In the genomic region with DNA sequence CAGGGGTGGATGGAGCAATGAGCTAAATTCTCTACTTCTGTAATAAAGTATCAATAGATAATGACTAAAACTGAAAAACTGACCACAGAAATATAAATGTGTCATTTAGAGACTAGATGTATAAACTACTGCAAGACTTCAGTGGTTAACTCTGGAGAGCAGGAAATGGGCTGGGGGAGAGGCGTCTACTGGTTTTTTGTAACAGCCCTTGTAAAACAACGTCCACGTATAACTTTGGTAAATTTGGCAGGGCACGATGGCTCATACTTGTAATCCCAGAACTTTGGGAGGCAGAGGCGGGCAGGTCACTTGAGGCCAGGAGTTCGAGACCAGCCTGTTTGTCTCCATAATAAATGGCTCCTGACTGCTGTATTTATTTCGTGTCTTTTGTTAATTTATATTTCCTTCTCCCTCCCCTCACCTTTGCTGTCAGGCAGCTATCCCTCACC, we compare ENCODE assay signal across 8 cellular contexts. TPM values are rescaled to one million over a fixed set of nuclear protein-coding genes. Genes with fewer than 3 reads are reported as not detected.
A peak's percentile ranks its signal among the peaks of the same experiment; 100 is the strongest.
DNase-seq lines count a peak whose midpoint lies in the region; ATAC-seq and TF ChIP-seq lines count a peak whose summit lies in the region.

No MANE protein-coding gene starts in this region.

- H3K4me2 ChIP-seq in DND-41 (ENCODE audit: insufficient read depth, low read length) (no peak overlapping the region), neural progenitor cell (no peak overlapping the region)

- DNase-seq in DND-41 (peak; percentile 23), activated T-helper 1 cell treated with Interleukin-2 at 50 U/mL for 16 hours (ENCODE audit: low read depth) (peak; percentile 35), neural progenitor cell (ENCODE audit: low spot score) (no peak), head of caudate nucleus (no peak), ascending aorta (ENCODE audit: low spot score in 2 of 2) (no peak)

- H3K9ac ChIP-seq in DND-41 (ENCODE audit: low read depth, low read length): no peak overlapping the region
- H3K9ac ChIP-seq in neural progenitor cell: no peak overlapping the region

- intact Hi-C loops in head of caudate nucleus (cut with DNase I) (no loop called here), ascending aorta (cut with DNase I) (no loop called here)

- H3K9me3 Mint-ChIP-seq in IgD-negative memory B cell (no peaks in the 10 kb centered on the region), neural progenitor cell (peaks cover 2% of the 10 kb centered on the region)
- no peaks in the 10 kb centered on the region for H3K9me3 Mint-ChIP-seq in stimulated activated memory B cell treated with anti-CD40 and anti-IgM and Interleukin-4, amounts not matched to agents 10 μg/mL and 1 μg/mL and 100 μg/mL, for 72 hours

- H3K4me3 Mint-ChIP-seq in IgD-negative memory B cell (peak overlapping the region in 3 of 4 donors; percentile 66 to 81 (median 75)), neural progenitor cell (no peak overlapping the region)
- H3K4me3 Mint-ChIP-seq in stimulated activated memory B cell treated with anti-CD40 and anti-IgM and Interleukin-4, amounts not matched to agents 10 μg/mL and 1 μg/mL and 100 μg/mL, for 72 hours: peak overlapping the region; percentile 21

- H3K36me3 Mint-ChIP-seq in IgD-negative memory B cell: peaks cover 6% of the 10 kb centered on the region
- peaks cover 8% of the 10 kb centered on the region for H3K36me3 Mint-ChIP-seq in stimulated activated memory B cell treated with anti-CD40 and anti-IgM and Interleukin-4, amounts not matched to agents 10 μg/mL and 1 μg/mL and 100 μg/mL, for 72 hours
- H3K36me3 Mint-ChIP-seq in neural progenitor cell: peaks cover 2% of the 10 kb centered on the region

- H3K27ac Mint-ChIP-seq in IgD-negative memory B cell: peak overlapping the region; percentile 66 to 78 (median 69)
- peak overlapping the region; percentile 90 for H3K27ac Mint-ChIP-seq in stimulated activated memory B cell treated with anti-CD40 and anti-IgM and Interleukin-4, amounts not matched to agents 10 μg/mL and 1 μg/mL and 100 μg/mL, for 72 hours
- no peak overlapping the region for H3K27ac Mint-ChIP-seq in neural progenitor cell

- peak; percentile 64 for ATAC-seq in DND-41 (ENCODE audit: insufficient read depth, low read depth)
- peak; percentile 49 for ATAC-seq in GM21447 (IDR thresholded peaks at IDR 0.05; ENCODE audit: unreplicated experiment)
- peak; percentile 84 for ATAC-seq in stimulated activated memory B cell treated with anti-CD40 and anti-IgM and Interleukin-4, amounts not matched to agents 10 μg/mL and 1 μg/mL and 100 μg/mL, for 72 hours

- no peaks in the 10 kb centered on the region for H3F3A ChIP-seq in neural progenitor cell (ENCODE audit: low read depth)

- H3K27me3 ChIP-seq in DND-41 (ENCODE audit: insufficient read depth, low read length, poor library complexity) (no peaks in the 10 kb centered on the region), neural progenitor cell (no peaks in the 10 kb centered on the region), ascending aorta (no peaks in the 10 kb centered on the region)

- H3K4me1 Mint-ChIP-seq in IgD-negative memory B cell (peaks cover 39 to 50% (median 41%) of the 10 kb centered on the region in 3 donors), neural progenitor cell (no peaks in the 10 kb centered on the region)
- H3K4me1 Mint-ChIP-seq in stimulated activated memory B cell treated with anti-CD40 and anti-IgM and Interleukin-4, amounts not matched to agents 10 μg/mL and 1 μg/mL and 100 μg/mL, for 72 hours: peaks cover 48% of the 10 kb centered on the region

- H3K27ac ChIP-seq in DND-41 (ENCODE audit: low read length) (no peak overlapping the region), neural progenitor cell (no peak overlapping the region), ascending aorta (peak overlapping the region in 1 of 2 donors; percentile 38)

- TF ChIP-seq CTCF in DND-41 (IDR thresholded peaks at IDR 0.05; ENCODE audit: borderline replicate concordance, extremely low read depth, low read length, poor library complexity, severe bottlenecking) (no peak), neural progenitor cell (IDR thresholded peaks at IDR 0.05) (no peak), ascending aorta (IDR thresholded peaks at IDR 0.05) (no peak)

- H3K4me3 ChIP-seq in DND-41 (ENCODE audit: low read depth in 1 of 2, low read length in 2 of 2) (no peak overlapping the region), neural progenitor cell (no peak overlapping the region), ascending aorta (no peak overlapping the region)

- 0 out of 2 replicates have a peak, but pooled peaks cover 2% of the 10 kb centered on the region for H3K79me2 ChIP-seq in DND-41 (ENCODE audit: insufficient read depth, low read length)
- H3K79me2 ChIP-seq in neural progenitor cell (ENCODE audit: low read depth): no peaks in the 10 kb centered on the region

- no peaks in the 10 kb centered on the region for H3K36me3 ChIP-seq in DND-41 (ENCODE audit: insufficient read depth, low read length)
- no peaks in the 10 kb centered on the region for H3K36me3 ChIP-seq in neural progenitor cell
- no peaks in the 10 kb centered on the region for H3K36me3 ChIP-seq in ascending aorta

- H3K9me3 ChIP-seq in DND-41 (ENCODE audit: insufficient read depth, low read length, severe bottlenecking) (no peaks in the 10 kb centered on the region), neural progenitor cell (ENCODE audit: low read depth) (no peaks in the 10 kb centered on the region), ascending aorta (no peaks in the 10 kb centered on the region)

- H3K27me3 Mint-ChIP-seq in IgD-negative memory B cell: no peaks in the 10 kb centered on the region
- no peaks in the 10 kb centered on the region for H3K27me3 Mint-ChIP-seq in stimulated activated memory B cell treated with anti-CD40 and anti-IgM and Interleukin-4, amounts not matched to agents 10 μg/mL and 1 μg/mL and 100 μg/mL, for 72 hours
- no peaks in the 10 kb centered on the region for H3K27me3 Mint-ChIP-seq in neural progenitor cell (ENCODE audit: insufficient read depth, low read depth)

- H3K4me1 ChIP-seq in DND-41 (ENCODE audit: insufficient read depth, low read length): peaks cover 16% of the 10 kb centered on the region
- H3K4me1 ChIP-seq in neural progenitor cell: no peaks in the 10 kb centered on the region
- peaks cover 0 to 6% of the 10 kb centered on the region in 2 donors for H3K4me1 ChIP-seq in ascending aorta

- no peaks in the 10 kb centered on the region for H4K20me1 ChIP-seq in DND-41 (ENCODE audit: insufficient read depth, low read length)
- H4K20me1 ChIP-seq in neural progenitor cell (ENCODE audit: low read depth): no peaks in the 10 kb centered on the region

- no peak overlapping the region for H2AFZ ChIP-seq in DND-41 (ENCODE audit: low read depth, low read length)
- no peak overlapping the region for H2AFZ ChIP-seq in neural progenitor cell (replicated peaks)

RNA-seq across cellular contexts. Expression of gene RAB27A, which starts 12.5 kb away (rescaled TPM):
- 15.3 TPM for polyA plus RNA-seq in IgD-negative memory B cell
- total RNA-seq in neural progenitor cell (ENCODE audit: low replicate concordance) (2.3 and 3.6 TPM in 2 replicates), ascending aorta (17.9 TPM)

RNA-seq across cellular contexts. Expression of gene PIGBOS1, which starts 41.8 kb away (rescaled TPM):
- 36.0 TPM for polyA plus RNA-seq in IgD-negative memory B cell
- total RNA-seq in neural progenitor cell (ENCODE audit: low replicate concordance) (12.3 and 25.0 TPM in 2 replicates), ascending aorta (4.7 TPM)

RNA-seq across cellular contexts. Expression of gene PIGB, which starts 41.9 kb away (rescaled TPM):
- 26.1 TPM for polyA plus RNA-seq in IgD-negative memory B cell
- total RNA-seq in neural progenitor cell (ENCODE audit: low replicate concordance) (15.6 and 18.7 TPM in 2 replicates), ascending aorta (50.3 TPM)

Comparison
In these comparisons a context has a peak if more than half of its experiments do, and no peak if none do; other contexts are left out.
1. DNase-seq: peak in DND-41 (single experiment) and activated T-helper 1 cell treated with Interleukin-2 at 50 U/mL for 16 hours (single experiment); none in neural progenitor cell (single experiment), head of caudate nucleus (0 of 42) and ascending aorta (0 of 2).
2. Peak in every context shown above with its lines, with median percentiles within 50 percentile points of each other: ATAC-seq.